8 cellular contexts compared by ENCODE assay signal in genomic region chr3:53709856-53710674, GRCh38.
DNase-seq lines count a peak whose midpoint lies in the region; ATAC-seq and TF ChIP-seq lines count a peak whose summit lies in the region.

No MANE protein-coding gene starts in this region.

- WGBS in lower leg skin, 2 donors, result 15 to 16% methylated on average over 11 of the region's 11 CpGs

- DNase-seq in GM12865 (ENCODE audit: low read depth), result peak; percentile 74
- DNase-seq in NCI-H510A treated with DMSO at 0.1 percent for 48 hours (lab: John Stamatoyannopoulos, UW), result peak; percentile 69
- peak; percentile 50 for DNase-seq in activated CD4-positive, alpha-beta T cell treated with anti-CD3 and anti-CD28 coated beads, Interleukin-2, amount 50 U/mL, for 1 hour
- peak; percentile 31 to 68 for DNase-seq in dermis microvascular lymphatic vessel endothelial cell (ENCODE audit: low read depth in 2 of 2)
- DNase-seq in lower leg skin (ENCODE audit: low spot score in 2 of 2), result peak; percentile 32 to 90
- DNase-seq in stimulated activated CD4-positive, alpha-beta T cell treated with anti-CD3 and anti-CD28 coated beads, TNF-alpha, amount 100 ng/mL, for 4 hours (ENCODE audit: low read depth in 3 of 3), result peak; percentile 16 to 30 (median 18)

- intact Hi-C loops in lower leg skin (cut with DNase I; ENCODE audit: low total_unique reads), result loop anchor here (5.0 to 10.0 kb wide), 2 partner anchors 335 to 408 kb away; no protein-coding TSS in a partner anchor

- TF ChIP-seq POLR2A in lower leg skin (IDR thresholded peaks at IDR 0.05), result no peak

- peak; percentile 65 for ATAC-seq in HG02759 (IDR thresholded peaks at IDR 0.05; ENCODE audit: unreplicated experiment)
- no peak for ATAC-seq in HG03457 (IDR thresholded peaks at IDR 0.05; ENCODE audit: unreplicated experiment)

- TF ChIP-seq CTCF in GM12865 (IDR thresholded peaks at IDR 0.05; ENCODE audit: insufficient read depth, low read depth, low read length, missing control alignments) (peak; percentile 73), lower leg skin (IDR thresholded peaks at IDR 0.05) (no peak)

- no peak overlapping the region for H3K4me3 ChIP-seq in GM12865 (ENCODE audit: low read depth, low read length)
- no peak overlapping the region for H3K4me3 ChIP-seq in lower leg skin (ENCODE audit: low read depth, poor library complexity, severe bottlenecking)

Comparison
In these comparisons a context has a peak if more than half of its experiments do, and no peak if none do; other contexts are left out.
1. DNase-seq: peak in every context shown above with its lines; median percentile 74 in GM12865; 69 in NCI-H510A treated with DMSO at 0.1 percent for 48 hours; 61 in lower leg skin; 50 in activated CD4-positive, alpha-beta T cell treated with anti-CD3 and anti-CD28 coated beads, Interleukin-2, amount 50 U/mL, for 1 hour; 50 in dermis microvascular lymphatic vessel endothelial cell; 18 in stimulated activated CD4-positive, alpha-beta T cell treated with anti-CD3 and anti-CD28 coated beads, TNF-alpha, amount 100 ng/mL, for 4 hours.